In the genomic region with DNA sequence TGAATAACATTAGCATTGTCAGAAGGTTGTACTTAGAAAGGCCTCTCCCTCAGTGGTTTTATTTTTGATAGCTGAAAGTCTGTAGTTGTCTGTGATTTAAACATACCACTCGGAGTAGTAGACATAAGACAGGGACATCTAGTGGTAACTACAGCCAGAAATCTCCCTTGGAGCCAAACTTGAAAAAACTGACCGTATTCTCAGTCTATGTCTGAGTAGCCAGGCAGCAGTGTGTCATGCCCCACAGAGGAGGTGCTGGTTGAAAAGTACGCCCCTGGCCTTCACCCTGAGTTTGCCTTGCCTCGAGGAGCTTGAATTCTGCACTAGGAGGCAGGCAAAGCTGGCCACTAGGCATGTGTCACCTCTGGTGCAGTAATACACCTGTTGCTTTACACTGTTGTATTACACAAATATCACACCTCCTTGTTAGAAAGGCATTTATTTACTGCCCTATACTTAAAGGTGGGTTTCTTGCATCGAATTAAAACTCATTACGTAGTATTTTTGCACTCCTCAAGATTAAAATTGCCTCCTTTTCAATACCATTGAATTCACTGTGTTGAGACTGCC, we compare ENCODE assay signal across 1 cellular context.
TF ChIP-seq lines count a peak whose summit lies in the region.

No MANE protein-coding gene starts in this region.

TF ChIP-seq in A549, 52 proteins besides CTCF, POLR2A, EP300 and RAD21 (continued from another document):
- TF ChIP-seq NPAS2 (CRISPR knock-in tag; IDR thresholded peaks at IDR 0.05; ENCODE audit: borderline replicate concordance) (no peak), GATA3 (IDR thresholded peaks at IDR 0.05; ENCODE audit: borderline replicate concordance) (no peak), FOXS1 (CRISPR knock-in tag; IDR thresholded peaks at IDR 0.05) (no peak), ZSCAN20 (CRISPR knock-in tag; IDR thresholded peaks at IDR 0.05) (no peak), MAZ (IDR thresholded peaks at IDR 0.05; ENCODE audit: borderline replicate concordance, low read depth, low read length) (no peak), FOSL2 (IDR thresholded peaks at IDR 0.05) (no peak), FOSL2 (CRISPR knock-in tag; IDR thresholded peaks at IDR 0.05) (no peak), TP53 (CRISPR knock-in tag; IDR thresholded peaks at IDR 0.05) (no peak), HEYL (CRISPR knock-in tag; IDR thresholded peaks at IDR 0.05) (no peak), ZNF302 (CRISPR knock-in tag; IDR thresholded peaks at IDR 0.05) (no peak), KDM1A (IDR thresholded peaks at IDR 0.05; ENCODE audit: low read depth) (no peak)
- TF ChIP-seq, protein P1, sequence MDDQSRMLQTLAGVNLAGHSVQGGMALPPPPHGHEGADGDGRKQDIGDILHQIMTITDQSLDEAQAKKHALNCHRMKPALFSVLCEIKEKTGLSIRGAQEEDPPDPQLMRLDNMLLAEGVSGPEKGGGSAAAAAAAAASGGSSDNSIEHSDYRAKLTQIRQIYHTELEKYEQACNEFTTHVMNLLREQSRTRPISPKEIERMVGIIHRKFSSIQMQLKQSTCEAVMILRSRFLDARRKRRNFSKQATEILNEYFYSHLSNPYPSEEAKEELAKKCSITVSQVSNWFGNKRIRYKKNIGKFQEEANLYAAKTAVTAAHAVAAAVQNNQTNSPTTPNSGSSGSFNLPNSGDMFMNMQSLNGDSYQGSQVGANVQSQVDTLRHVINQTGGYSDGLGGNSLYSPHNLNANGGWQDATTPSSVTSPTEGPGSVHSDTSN (IDR thresholded peaks at IDR 0.05) = no peak
TF ChIP-seq in A549: peak in this region for 0.
